Comparison of ENCODE assay signal across 9 cellular contexts in genomic region chr1:39898648-39899603, GRCh38. TPM values are rescaled to one million over a fixed set of nuclear protein-coding genes. Genes with fewer than 3 reads are reported as not detected.
DNase-seq lines count a peak whose midpoint lies in the region; ATAC-seq and TF ChIP-seq lines count a peak whose summit lies in the region.
"Had no signal": no experiment of that assay in that cellular context is flagged by ENCODE, and none has a peak within 500 bp of the region (broad histone marks: within the 10 kb centered on the region; RNA-seq: fewer than 3 reads in every experiment).

No MANE protein-coding gene starts in this region.

- H3K4me2 ChIP-seq in PC-9: no peak overlapping the region

- no peaks in the 10 kb centered on the region for H3K36me3 Mint-ChIP-seq in type B pancreatic cell

- no TSS peak for BruUV-seq in PC-9 (replicated peaks; lab: Mats Ljungman, UMichigan)

- no peak overlapping the region for H3K4me3 ChIP-seq in right atrium auricular region
- no peak overlapping the region for H3K4me3 ChIP-seq in PC-9
- no peak overlapping the region for H3K4me3 ChIP-seq in psoas muscle

- 71 to 74% (median 73%) methylated on average over 14 of the region's 14 CpGs for WGBS in psoas muscle, 3 donors

- H3K36me3 ChIP-seq in right atrium auricular region (no peaks in the 10 kb centered on the region), PC-9 (ENCODE audit: low read depth) (no peaks in the 10 kb centered on the region), psoas muscle (ENCODE audit: insufficient read depth in 1 of 2, low read depth in 1 of 2) (no peaks in the 10 kb centered on the region)

- CTCF ChIA-PET in PC-9 (lab: Charles Lee): no interaction called here

- no peak overlapping the region for H2AFZ ChIP-seq in PC-9

- POLR2A ChIA-PET in PC-9 (lab: Charles Lee; ENCODE audit: unreplicated experiment): interaction anchor here (0.7 kb wide), 2 partner anchors 17 to 314 kb away, joined by 3 to 6 read pairs; no protein-coding TSS in a partner anchor

- peak overlapping the region; percentile 78 for H3K27ac Mint-ChIP-seq in type B pancreatic cell
- H3K27ac Mint-ChIP-seq: B cell had no signal

- peaks cover 21% of the 10 kb centered on the region for H3K27me3 Mint-ChIP-seq in type B pancreatic cell

- no peaks in the 10 kb centered on the region for H3F3A ChIP-seq in PC-9 (ENCODE audit: insufficient read depth, low read depth)

- intact Hi-C loops in left cardiac atrium (cut with DNase I): no loop called here
- intact Hi-C loops in PC-9 (cut with micrococcal nuclease; ENCODE audit: unreplicated experiment): loop anchor here (10.0 kb wide), 1 partner anchor 304 kb away; no protein-coding TSS in a partner anchor
- intact Hi-C loops in head of caudate nucleus (cut with DNase I): no loop called here
- intact Hi-C loops in psoas muscle (cut with DNase I): no loop called here

- H3K79me2 ChIP-seq in PC-9 (ENCODE audit: low read depth): no peaks in the 10 kb centered on the region

- no peaks in the 10 kb centered on the region for H3K9me3 Mint-ChIP-seq in type B pancreatic cell

- H3K9me3 ChIP-seq in right atrium auricular region (no peaks in the 10 kb centered on the region), PC-9 (ENCODE audit: insufficient read depth, low read depth) (no peaks in the 10 kb centered on the region), psoas muscle (no peaks in the 10 kb centered on the region)

- peaks cover 0 to 18% of the 10 kb centered on the region in 2 donors for H3K4me1 ChIP-seq in right atrium auricular region
- peaks cover 7% of the 10 kb centered on the region for H3K4me1 ChIP-seq in PC-9 (replicated peaks; ENCODE audit: insufficient read depth)
- H3K4me1 ChIP-seq in psoas muscle: peaks cover 7% of the 10 kb centered on the region

- H3K4me3 Mint-ChIP-seq in type B pancreatic cell: peak overlapping the region; percentile 91

- peaks cover 0 to 11% of the 10 kb centered on the region in 2 donors for H3K27me3 ChIP-seq in right atrium auricular region
- peaks cover 36% of the 10 kb centered on the region for H3K27me3 ChIP-seq in PC-9 (ENCODE audit: insufficient read depth, low read depth)
- peaks cover 0 to 21% (median 7%) of the 10 kb centered on the region in 3 donors for H3K27me3 ChIP-seq in psoas muscle (ENCODE audit: insufficient read depth in 3 of 3, low read length in 2 of 3)

- no peaks in the 10 kb centered on the region for H3K9me2 ChIP-seq in PC-9 (ENCODE audit: insufficient read depth)

- H4K20me1 ChIP-seq in PC-9 (ENCODE audit: insufficient read depth): no peaks in the 10 kb centered on the region

- TF ChIP-seq CTCF in right atrium auricular region (IDR thresholded peaks at IDR 0.05) (no peak), PC-9 (conservative IDR thresholded peaks at IDR 0.05) (no peak), type B pancreatic cell (conservative IDR thresholded peaks at IDR 0.05) (no peak), psoas muscle (IDR thresholded peaks at IDR 0.05) (no peak)

- ATAC-seq in left cardiac atrium: no peak
- ATAC-seq in psoas muscle: no peak

- H3K4me1 Mint-ChIP-seq in type B pancreatic cell (ENCODE audit: unreplicated experiment): peaks cover 37% of the 10 kb centered on the region

- no peak overlapping the region for H3K27ac ChIP-seq in right atrium auricular region
- no peak overlapping the region for H3K27ac ChIP-seq in PC-9
- H3K27ac ChIP-seq in psoas muscle: no peak overlapping the region

- DNase-seq in left cardiac atrium (peak; percentile 29), right atrium auricular region (ENCODE audit: low spot score) (no peak), PC-9 (peak; percentile 54 to 58), head of caudate nucleus (peak; percentile 40 to 91 (median 74)), type B pancreatic cell (ENCODE audit: extremely low spot score, unreplicated experiment) (no peak), psoas muscle (no peak), SKM-1 treated with dmso at 0.1 percent for 144 hours (lab: John Stamatoyannopoulos, UW; ENCODE audit: unreplicated experiment) (no peak)
- DNase-seq in effector CD8-positive, alpha-beta T cell (lab: John Stamatoyannopoulos, UW): no peak

RNA-seq across cellular contexts. Expression of gene MYCL, which starts 2.8 kb away (rescaled TPM):
- total RNA-seq in left cardiac atrium: under 1 TPM; 0.76 to 0.77 TPM
- total RNA-seq in right atrium auricular region: 1 to 10 TPM in 1 of 2 donors, under 1 TPM in 1; 0.70 to 1.3 TPM
- total RNA-seq in PC-9 (2021): 3.8 and 6.2 TPM in 2 replicates
- 19.5 and 36.5 TPM in 2 replicates for total RNA-seq in type B pancreatic cell (ENCODE audit: low replicate concordance)
- total RNA-seq in psoas muscle: 1 to 10 TPM in 2 of 4 donors, under 1 TPM in 2; 0.19 to 1.7 (median 0.60) TPM
- polyA plus RNA-seq in psoas muscle: under 1 TPM; 0.10 to 0.27 (median 0.12) TPM

RNA-seq across cellular contexts. Expression of gene TRIT1, which starts 15.6 kb away (rescaled TPM):
- total RNA-seq in left cardiac atrium (10 to 100 TPM; 13.0 to 20.5 TPM), right atrium auricular region (10 to 100 TPM; 12.8 to 21.8 TPM), PC-9 (2021) (36.5 and 38.5 TPM in 2 replicates), type B pancreatic cell (ENCODE audit: low replicate concordance) (23.9 and 29.6 TPM in 2 replicates), psoas muscle (10 to 100 TPM in 2 of 4 donors, 1 to 10 TPM in 2; 6.4 to 13.7 (median 10.2) TPM)
- 10 to 100 TPM in 2 of 3 donors, 1 to 10 TPM in 1; 9.7 to 26.2 (median 13.6) TPM for polyA plus RNA-seq in psoas muscle

RNA-seq across cellular contexts. Expression of gene MFSD2A, which starts 56.0 kb away (rescaled TPM):
- total RNA-seq in left cardiac atrium (1 to 10 TPM; 3.7 to 3.8 TPM), right atrium auricular region (1 to 10 TPM; 2.6 to 5.1 TPM), PC-9 (2021) (1.4 and 1.8 TPM in 2 replicates), type B pancreatic cell (ENCODE audit: low replicate concordance) (6.1 and 7.3 TPM in 2 replicates), psoas muscle (under 1 TPM; 0.12 to 0.58 (median 0.47) TPM)
- polyA plus RNA-seq in psoas muscle: 1 to 10 TPM in 1 of 3 donors, under 1 TPM in 2; 0.35 to 2.1 (median 0.92) TPM

Comparison
In these comparisons a context has a peak if more than half of its experiments do, and no peak if none do; other contexts are left out.
1. DNase-seq: peak in left cardiac atrium (single experiment), PC-9 (2 of 2) and head of caudate nucleus (42 of 42); none in right atrium auricular region (single experiment), type B pancreatic cell (single experiment), psoas muscle (0 of 2), SKM-1 treated with dmso at 0.1 percent for 144 hours (single experiment) and effector CD8-positive, alpha-beta T cell (single experiment).